In the genomic region with DNA sequence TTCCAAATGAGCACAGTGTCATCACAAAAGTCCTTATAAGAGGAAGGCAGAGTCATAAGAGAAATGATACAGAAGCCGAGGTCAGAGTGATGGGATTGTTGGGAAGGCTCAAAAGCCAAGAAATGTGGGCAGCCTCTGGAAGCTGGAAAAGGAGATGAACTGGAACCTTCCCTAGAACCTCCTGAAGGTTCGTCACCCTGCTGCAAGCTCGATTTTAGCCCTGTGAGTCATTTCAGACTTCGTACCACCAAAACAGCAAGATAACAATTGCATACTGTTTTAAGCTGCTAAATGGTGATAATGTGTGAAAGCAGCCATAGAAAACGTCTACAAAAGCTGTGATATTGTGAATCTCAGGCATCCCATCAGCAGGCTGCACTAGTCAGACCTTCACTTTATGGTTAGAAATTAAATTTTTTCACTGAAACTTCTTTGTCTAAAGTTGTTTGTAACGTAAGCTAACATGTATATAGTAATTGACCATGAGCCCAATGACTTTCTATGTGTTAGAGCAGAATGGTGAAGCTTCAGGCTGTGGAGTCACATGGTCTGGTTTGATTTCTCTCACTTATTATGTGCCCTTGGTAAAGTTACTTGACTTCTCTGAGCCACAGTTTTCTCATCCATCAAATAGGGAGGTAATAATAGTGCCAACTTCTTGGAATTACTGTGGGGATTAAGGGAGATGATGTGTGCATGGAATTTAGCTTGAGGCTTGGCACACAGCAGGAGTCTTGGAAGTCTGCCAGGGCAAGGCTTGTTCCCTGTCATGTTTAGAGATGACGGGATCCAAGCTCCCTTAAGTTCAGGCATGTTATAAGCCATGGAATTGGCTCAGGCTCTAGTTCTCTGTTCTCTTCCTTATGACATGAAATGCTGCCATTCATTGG, we compare ENCODE assay signal across 9 cellular contexts.
DNase-seq lines count a peak whose midpoint lies in the region; ATAC-seq and TF ChIP-seq lines count a peak whose summit lies in the region.
"Had no signal": no experiment of that assay in that cellular context is flagged by ENCODE, and none has a peak within 500 bp of the region (broad histone marks: within the 10 kb centered on the region; RNA-seq: fewer than 3 reads in every experiment).

No MANE protein-coding gene starts in this region.

- no peaks in the 10 kb centered on the region for H3K9me3 Mint-ChIP-seq in neural progenitor cell

- peaks cover 3% of the 10 kb centered on the region for H3K27me3 Mint-ChIP-seq in neural progenitor cell (ENCODE audit: insufficient read depth, low read depth)

- H3K4me1 ChIP-seq in lung (ENCODE audit: control insufficient read depth in 2 of 2, insufficient read depth in 2 of 2, low read length in 2 of 2) (no peaks in the 10 kb centered on the region), neural progenitor cell (no peaks in the 10 kb centered on the region), spleen (peaks cover 0 to 16% (median 0%) of the 10 kb centered on the region in 6 donors)

- H4K20me1 ChIP-seq in neural progenitor cell (ENCODE audit: low read depth) = no peaks in the 10 kb centered on the region

- intact Hi-C loops in spleen (cut with DNase I; ENCODE audit: low total_unique reads) = no loop called here

- peaks cover 3% of the 10 kb centered on the region for H3K4me1 Mint-ChIP-seq in neural progenitor cell

- TF ChIP-seq CTCF in lung (IDR thresholded peaks at IDR 0.05; ENCODE audit: control extremely low read depth, extremely low read depth) (no peak), neural progenitor cell (IDR thresholded peaks at IDR 0.05) (no peak), spleen (IDR thresholded peaks at IDR 0.05 in 8 of 11, conservative IDR thresholded peaks at IDR 0.05 in 3 of 11) (no peak)

- no peak overlapping the region for H3K4me3 Mint-ChIP-seq in neural progenitor cell

- H3K27ac Mint-ChIP-seq in neural progenitor cell = no peak overlapping the region

- H3K4me3 ChIP-seq in lung (no peak overlapping the region), neural progenitor cell (no peak overlapping the region), spleen (no peak overlapping the region)

- no peak overlapping the region for H3K9ac ChIP-seq in neural progenitor cell

- H3K36me3 Mint-ChIP-seq in neural progenitor cell = peaks cover 7% of the 10 kb centered on the region

- H3K4me2 ChIP-seq in neural progenitor cell = no peak overlapping the region

- H3K36me3 ChIP-seq in lung (ENCODE audit: control insufficient read depth in 2 of 2, insufficient read depth in 2 of 2, low read length in 2 of 2) (no peaks in the 10 kb centered on the region), neural progenitor cell (no peaks in the 10 kb centered on the region), spleen (peaks cover 0 to 100% (median 83%) of the 10 kb centered on the region in 6 donors)

- no peak for TF ChIP-seq POLR2A in spleen (IDR thresholded peaks at IDR 0.05)

- 68 to 81% methylated on average over 7 of the region's 7 CpGs for WGBS in lung, 2 donors
- WGBS in spleen, 5 donors = 73 to 89% (median 82%) methylated on average over 7 of the region's 7 CpGs

- H3K27ac ChIP-seq in angular gyrus (ENCODE audit: low read depth, low read length) = peak overlapping the region; percentile 64
- H3K27ac ChIP-seq in lung (ENCODE audit: low read depth in 1 of 2, low read length in 1 of 2) = no peak overlapping the region
- H3K27ac ChIP-seq in neural progenitor cell = no peak overlapping the region
- peak overlapping the region in 3 of 8 donors; percentile 28 to 45 (median 41) for H3K27ac ChIP-seq in spleen

- in situ Hi-C loops in Caki2 (cut with HindIII; ENCODE audit: low pct_unique_long_range_greater_than_20kb, low sequenced_read_pairs) = no loop called here

- no peaks in the 10 kb centered on the region for H3K79me2 ChIP-seq in neural progenitor cell (ENCODE audit: low read depth)

- no peaks in the 10 kb centered on the region for H3K9me3 ChIP-seq in lung (ENCODE audit: control insufficient read depth in 2 of 2, insufficient read depth in 1 of 2, low read length in 1 of 2)
- no peaks in the 10 kb centered on the region for H3K9me3 ChIP-seq in neural progenitor cell (ENCODE audit: low read depth)
- no peaks in the 10 kb centered on the region for H3K9me3 ChIP-seq in spleen

- no peak overlapping the region for H2AFZ ChIP-seq in neural progenitor cell (replicated peaks)

- H3K27me3 ChIP-seq in lung (ENCODE audit: control insufficient read depth, insufficient read depth) = no peaks in the 10 kb centered on the region
- H3K27me3 ChIP-seq in neural progenitor cell = no peaks in the 10 kb centered on the region
- no peaks in the 10 kb centered on the region for H3K27me3 ChIP-seq in spleen (replicated peaks in 1 of 7)

- no peaks in the 10 kb centered on the region for H3F3A ChIP-seq in neural progenitor cell (ENCODE audit: low read depth)

- no peak for ATAC-seq in lung (ENCODE audit: insufficient read depth, low FRiP score)
- no peak for ATAC-seq in GM19467 (IDR thresholded peaks at IDR 0.05; ENCODE audit: unreplicated experiment)

- peak; percentile 30 for DNase-seq in Caki2 (ENCODE audit: low read depth)
- DNase-seq in NCI-H1105 treated with DMSO at 0.1 percent for 48 hours (lab: John Stamatoyannopoulos, UW) = peak; percentile 70
- peak; percentile 40 for DNase-seq in lung (ENCODE audit: low spot score)
- no peak for DNase-seq in SK-N-DZ (ENCODE audit: low spot score)
- no peak for DNase-seq in neural progenitor cell (ENCODE audit: low spot score)
- no peak for DNase-seq in spleen
- DNase-seq: effector CD8-positive, alpha-beta T cell had no signal

Comparison
In these comparisons a context has a peak if more than half of its experiments do, and no peak if none do; other contexts are left out.
1. DNase-seq: peak in Caki2 (single experiment), NCI-H1105 treated with DMSO at 0.1 percent for 48 hours (single experiment) and lung (single experiment); none in SK-N-DZ (single experiment), neural progenitor cell (single experiment) and spleen (single experiment).